ENCODE assay signal across 28 cellular contexts in the genomic region with DNA sequence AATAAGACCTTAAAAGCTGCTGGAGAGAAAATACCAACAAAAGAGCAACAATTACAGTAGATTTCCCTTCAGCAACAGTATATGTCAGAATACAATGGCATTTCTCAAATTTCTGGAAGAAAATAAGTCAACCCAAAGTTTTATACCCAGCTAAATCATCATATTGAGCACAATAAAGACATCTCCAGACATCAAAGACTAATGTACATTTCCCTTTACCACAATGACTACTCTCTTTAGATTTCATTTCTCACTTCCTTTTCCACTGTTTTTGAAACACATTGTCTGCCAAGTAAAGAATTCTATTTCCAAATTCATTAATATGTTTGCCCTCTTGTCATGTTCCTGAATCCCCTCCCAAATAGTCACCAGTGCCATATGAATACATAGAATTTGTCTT.
"Had no signal": no experiment of that assay in that cellular context is flagged by ENCODE, and none has a peak within 500 bp of the region (broad histone marks: within the 10 kb centered on the region; RNA-seq: fewer than 3 reads in every experiment).

No MANE protein-coding gene starts in this region.

- H3K36me3 ChIP-seq: neural progenitor cell, ovary, spleen, suprapubic skin, tibial artery, transverse colon, upper lobe of right lung, uterus had no signal

- H3K9me3 ChIP-seq: ovary, psoas muscle, suprapubic skin, testis, tibial artery, upper lobe of right lung, uterus had no signal

- H3K4me2 ChIP-seq: neural progenitor cell, smooth muscle cell had no signal

- H2AFZ ChIP-seq: neural progenitor cell, parathyroid adenoma had no signal

- H3K27me3 ChIP-seq: neural progenitor cell, ovary, spleen, suprapubic skin, testis, tibial artery, transverse colon, upper lobe of right lung, uterus had no signal

- H3K79me2 ChIP-seq: parathyroid adenoma had no signal

- H3K4me1 ChIP-seq: neural progenitor cell, parathyroid adenoma, psoas muscle, spleen, suprapubic skin, testis, tibial artery, transverse colon, upper lobe of right lung, uterus had no signal

- ATAC-seq: natural killer cell; psoas muscle; right cardiac atrium; sciatic nerve; stimulated activated memory B cell treated with anti-CD40 and anti-IgM and Interleukin-4, amounts not matched to agents 10 μg/mL and 1 μg/mL and 100 μg/mL, for 72 hours; stimulated activated naive CD8-positive, alpha-beta T cell treated with anti-CD3 and anti-CD28 coated beads, Interleukin-15, amount 100 ng/mL, for 72 hours; stimulated activated naive CD8-positive, alpha-beta T cell treated with anti-CD3 and anti-CD28 coated beads, Interleukin-15, Interleukin-2, amounts not matched to agents 100 U/mL and 50 U/mL, for 24 hours; upper lobe of right lung had no signal

- DNase-seq: natural killer cell; occipital lobe; ovary; posterior cingulate gyrus; psoas muscle; right cardiac atrium; spleen; stimulated activated CD4-positive, alpha-beta T cell treated with anti-CD3 and anti-CD28 coated beads, Interleukin-12 subunit alpha, Interleukin-12 subunit beta, amount 100 ng/mL, for 4 hours; stimulated activated CD4-positive, alpha-beta T cell treated with anti-CD3 and anti-CD28 coated beads, Interleukin-1b, Interleukin-23, amount 100 ng/mL, for 48 hours; stimulated activated CD4-positive, alpha-beta T cell treated with anti-CD3 and anti-CD28 coated beads, Interleukin-4, amount 100 ng/mL, for 1 hour; stimulated activated CD4-positive, alpha-beta T cell treated with anti-CD3 and anti-CD28 coated beads, Interleukin-4, amount 100 ng/mL, for 4 hours; stimulated activated CD8-positive, alpha-beta memory T cell treated with anti-CD3 and anti-CD28 coated beads, Interleukin-4, amount 100 ng/mL, for 48 hours; stimulated activated naive CD4-positive, alpha-beta T cell; stimulated activated naive CD8-positive, alpha-beta T cell treated with anti-CD3 and anti-CD28 coated beads, Interleukin-15, amount 100 ng/mL, for 72 hours; stimulated activated naive CD8-positive, alpha-beta T cell treated with anti-CD3 and anti-CD28 coated beads, Interleukin-15, Interleukin-2, amounts not matched to agents 100 U/mL and 50 U/mL, for 24 hours; substantia nigra; testis; tibial artery; transverse colon; upper lobe of right lung; uterus had no signal

- H3K27ac ChIP-seq: neural progenitor cell, ovary, parathyroid adenoma, psoas muscle, skin epidermis, spleen, suprapubic skin, testis, tibial artery, transverse colon, upper lobe of right lung, uterus had no signal

- H3K9ac ChIP-seq: neural progenitor cell, parathyroid adenoma had no signal

- H3K4me3 ChIP-seq: neural progenitor cell, ovary, psoas muscle, skin epidermis, smooth muscle cell, spleen, suprapubic skin, testis, tibial artery, transverse colon, upper lobe of right lung, uterus had no signal
